24 cellular contexts compared by ENCODE assay signal in the genomic region with DNA sequence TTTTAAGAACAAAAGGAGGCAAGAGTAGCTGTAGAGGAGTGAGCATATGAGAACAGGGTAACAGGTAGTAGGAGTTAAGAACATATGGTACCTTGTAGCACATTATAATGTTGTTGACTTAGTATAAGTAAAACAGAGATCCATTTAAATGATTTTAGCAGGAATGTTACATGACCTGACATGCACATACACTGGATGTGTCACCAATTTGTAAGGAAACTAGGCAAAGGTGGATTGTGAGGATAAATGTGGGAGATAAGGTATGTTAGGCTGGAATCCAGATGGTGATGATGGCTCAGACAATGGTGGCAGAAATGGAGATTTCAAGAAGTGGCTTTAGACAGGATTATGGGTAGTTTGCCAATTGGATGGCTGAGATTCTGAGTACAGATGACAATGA.
"Had no signal": no experiment of that assay in that cellular context is flagged by ENCODE, and none has a peak within 500 bp of the region (broad histone marks: within the 10 kb centered on the region; RNA-seq: fewer than 3 reads in every experiment).

No MANE protein-coding gene starts in this region.

- H3K4me1 ChIP-seq: colonic mucosa, esophagus muscularis mucosa, gastrocnemius medialis, heart right ventricle, left ventricle myocardium inferior, lower lobe of right lung had no signal

- H3K27me3 ChIP-seq: colonic mucosa, esophagus muscularis mucosa, gastrocnemius medialis, heart right ventricle had no signal

- ATAC-seq: effector memory CD8-positive, alpha-beta T cell; gastrocnemius medialis; heart right ventricle; left colon; left lobe of liver; lower lobe of right lung; naive thymus-derived CD4-positive, alpha-beta T cell; natural killer cell had no signal

- H3K4me3 ChIP-seq: colonic mucosa, esophagus muscularis mucosa, gastrocnemius medialis, heart right ventricle, left ventricle myocardium inferior, lower lobe of right lung had no signal

- H3K27ac ChIP-seq: colonic mucosa, esophagus muscularis mucosa, gastrocnemius medialis, heart right ventricle, left ventricle myocardium inferior, lower lobe of right lung had no signal

- DNase-seq: colonic mucosa; cortex of kidney; effector CD8-positive, alpha-beta T cell; effector memory CD8-positive, alpha-beta T cell; endodermal cell; foreskin melanocyte; gastrocnemius medialis; glutamatergic neuron; head of caudate nucleus; heart right ventricle; hippocampal formation; kidney; kidney glomerular epithelial cell; left colon; left ventricle myocardium inferior; lower lobe of right lung; mesendoderm; midbrain; naive thymus-derived CD4-positive, alpha-beta T cell; natural killer cell had no signal

- H3K36me3 ChIP-seq: colonic mucosa, esophagus muscularis mucosa, gastrocnemius medialis, heart right ventricle, left ventricle myocardium inferior, lower lobe of right lung had no signal

- H3K9me3 ChIP-seq: colonic mucosa, gastrocnemius medialis had no signal

- FAIRE-seq: endometrium, islet of Langerhans, kidney had no signal
